In genomic region chr10:118698421-118698820, GRCh38 we compare ENCODE assay signal across 8 cellular contexts. TPM values are rescaled to one million over a fixed set of nuclear protein-coding genes. Genes with fewer than 3 reads are reported as not detected.
A peak's percentile ranks its signal among the peaks of the same experiment; 100 is the strongest.
DNase-seq lines count a peak whose midpoint lies in the region; ATAC-seq and TF ChIP-seq lines count a peak whose summit lies in the region.

No MANE protein-coding gene starts in this region.

- intact Hi-C loops in stomach (cut with DNase I; ENCODE audit: low total_unique reads), result no loop called here

- H3K9me3 ChIP-seq in stomach, result no peaks in the 10 kb centered on the region

- no peaks in the 10 kb centered on the region for H3K27me3 ChIP-seq in stomach

- peak; percentile 36 for DNase-seq in RKO (ENCODE audit: low spot score)
- DNase-seq in activated effector memory CD4-positive, alpha-beta T cell treated with Interleukin-2 at 50 U/mL for 16 hours, result peak; percentile 78
- DNase-seq in lung microvascular endothelial cell (ENCODE audit: low read depth in 2 of 2), result peak; percentile 37 to 71
- DNase-seq in stomach, result peak; percentile 36
- no peak for DNase-seq in NCI-H1417 treated with DMSO at 0.1 percent for 48 hours (lab: John Stamatoyannopoulos, UW)
- no peak for DNase-seq in retina

- peaks cover 0 to 45% (median 23%) of the 10 kb centered on the region in 4 donors for H3K4me1 ChIP-seq in stomach

- H3K36me3 ChIP-seq in stomach, result peaks cover 0 to 42% (median 27%) of the 10 kb centered on the region in 4 donors

- WGBS in stomach, 5 donors, result 53 to 64% (median 61%) methylated on average over 7 of the region's 7 CpGs

- TF ChIP-seq POLR2A in stomach (IDR thresholded peaks at IDR 0.05), result no peak

- no peak for TF ChIP-seq EP300 in stomach (IDR thresholded peaks at IDR 0.05)

- H3K27ac ChIP-seq in stomach, result peak overlapping the region in 1 of 5 donors; percentile 29

- ATAC-seq in GM18861 (IDR thresholded peaks at IDR 0.05; ENCODE audit: unreplicated experiment), result peak; percentile 99
- ATAC-seq in HG02943 (IDR thresholded peaks at IDR 0.05; ENCODE audit: low read depth, unreplicated experiment), result peak; percentile 99

- no peak for TF ChIP-seq CTCF in stomach (IDR thresholded peaks at IDR 0.05)

- no peak overlapping the region for H3K4me3 ChIP-seq in stomach

RNA-seq across cellular contexts. Expression of gene CACUL1, which starts 56.3 kb away (rescaled TPM):
- total RNA-seq in lung microvascular endothelial cell, result 17.9 and 21.4 TPM in 2 replicates
- 10 to 100 TPM; 17.4 to 76.9 (median 20.4) TPM for total RNA-seq in stomach
- 1 to 10 TPM; 5.1 to 5.3 (median 5.3) TPM for polyA plus RNA-seq in stomach

Comparison
In these comparisons a context has a peak if more than half of its experiments do, and no peak if none do; other contexts are left out.
1. DNase-seq: peak in RKO (single experiment), activated effector memory CD4-positive, alpha-beta T cell treated with Interleukin-2 at 50 U/mL for 16 hours (single experiment), lung microvascular endothelial cell (2 of 2) and stomach (single experiment); none in NCI-H1417 treated with DMSO at 0.1 percent for 48 hours (single experiment) and retina (single experiment).